ENCODE assay signal across 29 cellular contexts in the genomic region with DNA sequence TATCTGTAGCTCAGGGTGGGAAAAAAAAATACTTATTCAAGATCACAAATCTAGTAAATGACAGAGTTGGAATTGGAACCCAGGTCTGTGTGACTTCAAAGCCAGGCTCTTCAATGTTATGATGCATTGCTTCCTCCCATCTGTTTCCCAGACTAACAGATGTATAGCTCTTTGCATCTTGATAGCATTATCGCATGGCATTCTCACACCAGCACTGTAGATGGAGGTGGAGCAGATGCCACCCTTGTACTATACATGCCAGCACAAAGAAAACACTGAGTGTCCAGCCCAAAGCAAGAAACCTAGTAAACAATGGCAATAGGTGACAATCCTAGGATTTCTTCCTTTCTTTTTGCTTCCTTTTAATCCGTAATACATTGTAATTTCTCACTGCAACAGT.
"Had no signal": no experiment of that assay in that cellular context is flagged by ENCODE, and none has a peak within 500 bp of the region (broad histone marks: within the 10 kb centered on the region; RNA-seq: fewer than 3 reads in every experiment).

No MANE protein-coding gene starts in this region.

- H3K27ac ChIP-seq: left lung, lower lobe of right lung, pancreas, prostate gland, skin epidermis, stomach, suprapubic skin, thoracic aorta, tibial artery, upper lobe of right lung had no signal

- H3K4me3 ChIP-seq: left lung, lower lobe of right lung, pancreas, prostate gland, skin epidermis, stomach, suprapubic skin, thoracic aorta, tibial artery, upper lobe of right lung had no signal

- H3K36me3 ChIP-seq: left lung, lower lobe of right lung, pancreas, prostate gland, stomach, suprapubic skin, thoracic aorta, tibial artery, upper lobe of right lung had no signal

- H3K4me1 ChIP-seq: left lung, lower lobe of right lung, pancreas, prostate gland, stomach, suprapubic skin, upper lobe of right lung had no signal

- H3K27ac Mint-ChIP-seq: naive B cell; natural killer cell; nephron progenitor cell; stimulated activated naive B cell treated with anti-CD40 and anti-IgM and Interleukin-4, amounts not matched to agents 10 μg/mL and 1 μg/mL and 100 μg/mL, for 72 hours had no signal

- H3K9me3 Mint-ChIP-seq: nephron progenitor cell had no signal

- DNase-seq: hippocampal formation; kidney; left colon; left lung; lower lobe of right lung; mammary epithelial cell; mesenchymal stem cell; naive B cell; natural killer cell; nephron progenitor cell; nucleus accumbens; pancreas; posterior cingulate gyrus; retina; right cardiac atrium; stimulated activated CD4-positive, alpha-beta T cell treated with anti-CD3 and anti-CD28 coated beads, Interleukin-12 subunit alpha, Interleukin-12 subunit beta, amount 100 ng/mL, for 4 hours; stimulated activated CD4-positive, alpha-beta T cell treated with anti-CD3 and anti-CD28 coated beads, Interleukin-15, amount 100 ng/mL, for 24 hours; stimulated activated CD4-positive, alpha-beta T cell treated with anti-CD3 and anti-CD28 coated beads, Interleukin-2, amount 100 ng/mL, for 24 hours; stimulated activated CD4-positive, alpha-beta T cell treated with anti-CD3 and anti-CD28 coated beads, Interleukin-4, amount 100 ng/mL, for 1 hour; stimulated activated naive B cell treated with anti-CD40 and anti-IgM and Interleukin-4, amounts not matched to agents 10 μg/mL and 1 μg/mL and 100 μg/mL, for 72 hours; stimulated activated naive CD8-positive, alpha-beta T cell treated with anti-CD3 and anti-CD28 coated beads, Interleukin-15, Interleukin-2, amounts not matched to agents 100 U/mL and 50 U/mL, for 24 hours; stomach; tibial artery; trophoblast cell; upper lobe of right lung had no signal

- H3K36me3 Mint-ChIP-seq: naive B cell; natural killer cell; stimulated activated naive B cell treated with anti-CD40 and anti-IgM and Interleukin-4, amounts not matched to agents 10 μg/mL and 1 μg/mL and 100 μg/mL, for 72 hours had no signal

- H3K9me3 ChIP-seq: left lung, lower lobe of right lung, pancreas, prostate gland, stomach, suprapubic skin, thoracic aorta, tibial artery, upper lobe of right lung had no signal

- H3K4me3 Mint-ChIP-seq: naive B cell; natural killer cell; nephron progenitor cell; stimulated activated naive B cell treated with anti-CD40 and anti-IgM and Interleukin-4, amounts not matched to agents 10 μg/mL and 1 μg/mL and 100 μg/mL, for 72 hours had no signal

- H3K27me3 ChIP-seq: left lung, pancreas, stomach, suprapubic skin, tibial artery, upper lobe of right lung had no signal

- H3K4me1 Mint-ChIP-seq: naive B cell; natural killer cell; nephron progenitor cell; stimulated activated naive B cell treated with anti-CD40 and anti-IgM and Interleukin-4, amounts not matched to agents 10 μg/mL and 1 μg/mL and 100 μg/mL, for 72 hours had no signal

- H3K27me3 Mint-ChIP-seq: naive B cell; stimulated activated naive B cell treated with anti-CD40 and anti-IgM and Interleukin-4, amounts not matched to agents 10 μg/mL and 1 μg/mL and 100 μg/mL, for 72 hours had no signal
